9 cellular contexts compared by ENCODE assay signal in the genomic region with DNA sequence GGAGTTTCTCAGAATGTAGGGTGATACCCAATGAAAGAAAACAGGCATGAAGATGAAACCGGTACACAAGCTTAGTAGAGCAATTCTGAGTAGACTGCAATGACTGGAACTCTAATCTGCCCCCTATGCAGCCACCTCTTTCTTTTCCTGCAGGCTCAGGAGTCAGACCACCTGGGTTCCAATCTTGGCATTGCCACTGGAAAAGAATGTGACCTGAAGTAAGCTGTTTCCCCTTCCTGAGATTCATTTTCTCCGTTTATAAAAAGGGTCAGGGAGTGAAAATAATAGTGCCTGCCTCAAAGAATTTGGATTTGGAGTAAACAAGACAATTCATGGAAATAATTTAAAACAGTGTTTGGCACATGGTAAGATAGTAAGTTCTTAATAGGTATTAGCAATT.
"Had no signal": no experiment of that assay in that cellular context is flagged by ENCODE, and none has a peak within 500 bp of the region (broad histone marks: within the 10 kb centered on the region; RNA-seq: fewer than 3 reads in every experiment).

No MANE protein-coding gene starts in this region.

- ATAC-seq: HCT116, HepG2 had no signal

- FAIRE-seq: HepG2 had no signal

- H3K4me3 ChIP-seq: GM23248, HAP-1 had no signal

- H3K4me1 ChIP-seq: HAP-1 had no signal

- H2AFZ ChIP-seq: GM23248 had no signal

- H3K9me3 ChIP-seq: HAP-1 had no signal

- H3K27ac ChIP-seq: GM23248, HL-60 had no signal

- H3K9ac ChIP-seq: GM23248 had no signal

- DNase-seq: GM23248, GOT3, H7, HFFc6, KBM-7 had no signal

- H3K36me3 ChIP-seq: HAP-1 had no signal
